Comparison of ENCODE assay signal across 8 cellular contexts in genomic region chr1:181676269-181676668, GRCh38.
DNase-seq lines count a peak whose midpoint lies in the region; ATAC-seq and TF ChIP-seq lines count a peak whose summit lies in the region.

No MANE protein-coding gene starts in this region.

- no peak overlapping the region for H3K4me3 Mint-ChIP-seq in stimulated activated naive B cell treated with anti-CD40 and anti-IgM and Interleukin-4, amounts not matched to agents 10 μg/mL and 1 μg/mL and 100 μg/mL, for 72 hours

- peak; percentile 7 for DNase-seq in activated CD4-positive, alpha-beta T cell treated with anti-CD3 and anti-CD28 coated beads for 48 hours
- no peak for DNase-seq in activated CD4-positive, alpha-beta T cell treated with anti-CD3 and anti-CD28 coated beads for 4 hours
- peak; percentile 28 for DNase-seq in NOMO-1 treated with DMSO at 0.1 percent for 48 hours (lab: John Stamatoyannopoulos, UW; ENCODE audit: unreplicated experiment)
- peak; percentile 2 for DNase-seq in fibroblast of villous mesenchyme (ENCODE audit: low read depth)
- no peak for DNase-seq in stimulated activated naive B cell treated with anti-CD40 and anti-IgM and Interleukin-4, amounts not matched to agents 10 μg/mL and 1 μg/mL and 100 μg/mL, for 72 hours
- no peak for DNase-seq in amniotic stem cell (lab: John Stamatoyannopoulos, UW)
- DNase-seq in SK-N-DZ (ENCODE audit: low spot score): no peak

- H3K4me1 Mint-ChIP-seq in stimulated activated naive B cell treated with anti-CD40 and anti-IgM and Interleukin-4, amounts not matched to agents 10 μg/mL and 1 μg/mL and 100 μg/mL, for 72 hours: no peaks in the 10 kb centered on the region

- no peak overlapping the region for H3K27ac Mint-ChIP-seq in stimulated activated naive B cell treated with anti-CD40 and anti-IgM and Interleukin-4, amounts not matched to agents 10 μg/mL and 1 μg/mL and 100 μg/mL, for 72 hours

- no peaks in the 10 kb centered on the region for H3K36me3 Mint-ChIP-seq in stimulated activated naive B cell treated with anti-CD40 and anti-IgM and Interleukin-4, amounts not matched to agents 10 μg/mL and 1 μg/mL and 100 μg/mL, for 72 hours

- no peak overlapping the region for H3K4me3 ChIP-seq in fibroblast of villous mesenchyme (ENCODE audit: low read depth, low read length)

- peak; percentile 70 for ATAC-seq in HG02943 (IDR thresholded peaks at IDR 0.05; ENCODE audit: low read depth, unreplicated experiment)
- ATAC-seq in stimulated activated naive B cell treated with anti-CD40 and anti-IgM and Interleukin-4, amounts not matched to agents 10 μg/mL and 1 μg/mL and 100 μg/mL, for 72 hours (replicated peaks): peak; percentile 58 to 78

- peaks cover 0 to 4% of the 10 kb centered on the region in 2 donors for H3K9me3 Mint-ChIP-seq in stimulated activated naive B cell treated with anti-CD40 and anti-IgM and Interleukin-4, amounts not matched to agents 10 μg/mL and 1 μg/mL and 100 μg/mL, for 72 hours

- TF ChIP-seq CTCF in fibroblast of villous mesenchyme (IDR thresholded peaks at IDR 0.05; ENCODE audit: insufficient read depth, low read depth, low read length): no peak

- peaks cover 15 to 31% of the 10 kb centered on the region in 2 donors for H3K27me3 Mint-ChIP-seq in stimulated activated naive B cell treated with anti-CD40 and anti-IgM and Interleukin-4, amounts not matched to agents 10 μg/mL and 1 μg/mL and 100 μg/mL, for 72 hours

Comparison
In these comparisons a context has a peak if more than half of its experiments do, and no peak if none do; other contexts are left out.
1. DNase-seq: peak in activated CD4-positive, alpha-beta T cell treated with anti-CD3 and anti-CD28 coated beads for 48 hours (single experiment), NOMO-1 treated with DMSO at 0.1 percent for 48 hours (single experiment) and fibroblast of villous mesenchyme (single experiment); none in activated CD4-positive, alpha-beta T cell treated with anti-CD3 and anti-CD28 coated beads for 4 hours (0 of 2), stimulated activated naive B cell treated with anti-CD40 and anti-IgM and Interleukin-4, amounts not matched to agents 10 μg/mL and 1 μg/mL and 100 μg/mL, for 72 hours (single experiment), amniotic stem cell (single experiment) and SK-N-DZ (single experiment).